ENCODE assay signal across 34 cellular contexts in the genomic region with DNA sequence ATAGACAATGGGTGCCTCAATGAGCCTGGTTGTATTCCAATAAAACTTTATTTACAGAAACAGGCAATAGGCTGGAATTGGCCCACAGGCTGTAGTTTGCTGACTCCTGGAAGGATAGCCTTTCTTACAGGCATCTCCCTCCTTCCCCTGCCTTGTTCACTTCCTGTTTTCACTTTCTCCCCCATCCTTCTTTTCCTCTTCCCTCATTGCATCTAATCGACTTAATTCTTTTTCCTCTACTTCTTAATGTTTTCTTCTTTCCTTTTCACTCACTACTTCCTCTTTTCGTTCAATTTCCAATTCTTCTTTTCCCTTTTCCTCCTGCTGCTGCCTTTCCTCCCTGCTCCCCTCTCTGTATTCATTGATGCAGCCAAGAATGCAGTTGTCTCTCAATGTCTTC.
"Had no signal": no experiment of that assay in that cellular context is flagged by ENCODE, and none has a peak within 500 bp of the region (broad histone marks: within the 10 kb centered on the region; RNA-seq: fewer than 3 reads in every experiment).

No MANE protein-coding gene starts in this region.

- H3K36me3 ChIP-seq: WERI-Rb-1 had no signal

- DNase-seq: activated CD4-positive, alpha-beta memory T cell treated with anti-CD3 and anti-CD28 coated beads, Interleukin-2, amount 10 ng/mL, durations not matched to agents 7 days and 5 days; activated CD4-positive, alpha-beta T cell treated with anti-CD3 and anti-CD28 coated beads for 1 hour; activated CD4-positive, alpha-beta T cell treated with anti-CD3 and anti-CD28 coated beads for 48 hours; activated CD4-positive, CD25-positive, alpha-beta regulatory T cell; activated CD8-positive, alpha-beta memory T cell treated with anti-CD3 and anti-CD28 coated beads for 24 hours; activated CD8-positive, alpha-beta memory T cell treated with anti-CD3 and anti-CD28 coated beads, Interleukin-2, amount 10 ng/mL, durations not matched to agents 7 days and 5 days; activated CD8-positive, alpha-beta memory T cell treated with anti-CD3 and anti-CD28 coated beads, Interleukin-2, amount 50 U/mL, for 48 hours; activated effector memory CD4-positive, alpha-beta T cell treated with Interleukin-2 at 50 U/mL for 16 hours; activated naive CD4-positive, alpha-beta T cell treated with anti-CD3 and anti-CD28 coated beads, Interleukin-2, amount 10 ng/mL, durations not matched to agents 7 days and 5 days; activated naive CD8-positive, alpha-beta T cell treated with anti-CD3 and anti-CD28 coated beads, Interleukin-2, amount 50 U/mL, for 24 hours; activated T-cell treated with anti-CD3 and anti-CD28 coated beads, Interleukin-2, amount 50 U/mL, for 48 hours; anterior cingulate cortex; caudate nucleus; cerebellar nuclear complex; NCI-H1048; NCI-H1105 treated with DMSO at 0.1 percent for 48 hours; NCI-H146; NCI-H187; NCI-H2029 treated with DMSO at 0.1 percent for 48 hours; NCI-H2107; NCI-H2171; NCI-H510A; NCI-H526; NCI-H748 treated with DMSO at 0.1 percent for 48 hours; NK-92 treated with Interleukin-12 subunit alpha and Interleukin-12 subunit beta, amount 100 ng/mL, for 24 hours; OCI-M1; SHP77; SW 1271; T-helper 1 cell; T-helper 2 cell; T-helper 9 cell; WERI-Rb-1 had no signal

- H3K27ac ChIP-seq: WERI-Rb-1 had no signal

- FAIRE-seq: bronchial epithelial cell had no signal

- ATAC-seq: activated CD8-positive, alpha-beta memory T cell treated with anti-CD3 and anti-CD28 coated beads, Interleukin-2, amount 10 ng/mL, durations not matched to agents 7 days and 5 days; activated naive CD8-positive, alpha-beta T cell treated with anti-CD3 and anti-CD28 coated beads, Interleukin-2, amount 50 U/mL, for 24 hours; SK-N-SH treated with all-trans-retinoic acid at 6 μM for 48 hours had no signal
